Comparison of ENCODE assay signal across 1 cellular context in the genomic region with DNA sequence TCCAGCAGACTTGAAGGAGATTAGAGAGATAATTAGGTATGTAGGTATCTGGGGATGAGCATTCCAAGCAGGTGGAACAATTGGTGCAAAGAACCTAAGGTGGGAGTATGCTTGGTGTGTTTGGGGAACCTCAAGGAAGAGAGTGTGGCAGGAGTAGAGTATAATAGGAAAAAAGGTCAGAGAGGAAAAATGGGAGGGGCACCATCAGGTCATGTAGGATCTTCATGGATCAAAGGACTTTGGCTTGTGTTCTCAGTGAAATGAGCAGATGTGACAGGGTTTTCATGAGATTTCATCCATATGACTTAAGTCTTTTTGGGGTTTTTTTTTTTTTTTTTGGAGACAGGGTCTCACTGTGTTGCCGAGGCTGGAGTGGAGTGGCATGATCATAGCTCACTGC.
TF ChIP-seq lines count a peak whose summit lies in the region.

No MANE protein-coding gene starts in this region.

TF ChIP-seq in GM23338, 12 proteins besides CTCF, POLR2A, EP300 and RAD21 (continued from another document):
- TF ChIP-seq, protein P1, sequence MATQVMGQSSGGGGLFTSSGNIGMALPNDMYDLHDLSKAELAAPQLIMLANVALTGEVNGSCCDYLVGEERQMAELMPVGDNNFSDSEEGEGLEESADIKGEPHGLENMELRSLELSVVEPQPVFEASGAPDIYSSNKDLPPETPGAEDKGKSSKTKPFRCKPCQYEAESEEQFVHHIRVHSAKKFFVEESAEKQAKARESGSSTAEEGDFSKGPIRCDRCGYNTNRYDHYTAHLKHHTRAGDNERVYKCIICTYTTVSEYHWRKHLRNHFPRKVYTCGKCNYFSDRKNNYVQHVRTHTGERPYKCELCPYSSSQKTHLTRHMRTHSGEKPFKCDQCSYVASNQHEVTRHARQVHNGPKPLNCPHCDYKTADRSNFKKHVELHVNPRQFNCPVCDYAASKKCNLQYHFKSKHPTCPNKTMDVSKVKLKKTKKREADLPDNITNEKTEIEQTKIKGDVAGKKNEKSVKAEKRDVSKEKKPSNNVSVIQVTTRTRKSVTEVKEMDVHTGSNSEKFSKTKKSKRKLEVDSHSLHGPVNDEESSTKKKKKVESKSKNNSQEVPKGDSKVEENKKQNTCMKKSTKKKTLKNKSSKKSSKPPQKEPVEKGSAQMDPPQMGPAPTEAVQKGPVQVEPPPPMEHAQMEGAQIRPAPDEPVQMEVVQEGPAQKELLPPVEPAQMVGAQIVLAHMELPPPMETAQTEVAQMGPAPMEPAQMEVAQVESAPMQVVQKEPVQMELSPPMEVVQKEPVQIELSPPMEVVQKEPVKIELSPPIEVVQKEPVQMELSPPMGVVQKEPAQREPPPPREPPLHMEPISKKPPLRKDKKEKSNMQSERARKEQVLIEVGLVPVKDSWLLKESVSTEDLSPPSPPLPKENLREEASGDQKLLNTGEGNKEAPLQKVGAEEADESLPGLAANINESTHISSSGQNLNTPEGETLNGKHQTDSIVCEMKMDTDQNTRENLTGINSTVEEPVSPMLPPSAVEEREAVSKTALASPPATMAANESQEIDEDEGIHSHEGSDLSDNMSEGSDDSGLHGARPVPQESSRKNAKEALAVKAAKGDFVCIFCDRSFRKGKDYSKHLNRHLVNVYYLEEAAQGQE (IDR thresholded peaks at IDR 0.05; ENCODE audit: unreplicated experiment) = no peak
- TF ChIP-seq CREB1 (CRISPR knock-in tag; IDR thresholded peaks at IDR 0.05; ENCODE audit: low read depth) = no peak
TF ChIP-seq in GM23338: peak in this region for 0.
